Comparison of ENCODE assay signal across 13 cellular contexts in the genomic region with DNA sequence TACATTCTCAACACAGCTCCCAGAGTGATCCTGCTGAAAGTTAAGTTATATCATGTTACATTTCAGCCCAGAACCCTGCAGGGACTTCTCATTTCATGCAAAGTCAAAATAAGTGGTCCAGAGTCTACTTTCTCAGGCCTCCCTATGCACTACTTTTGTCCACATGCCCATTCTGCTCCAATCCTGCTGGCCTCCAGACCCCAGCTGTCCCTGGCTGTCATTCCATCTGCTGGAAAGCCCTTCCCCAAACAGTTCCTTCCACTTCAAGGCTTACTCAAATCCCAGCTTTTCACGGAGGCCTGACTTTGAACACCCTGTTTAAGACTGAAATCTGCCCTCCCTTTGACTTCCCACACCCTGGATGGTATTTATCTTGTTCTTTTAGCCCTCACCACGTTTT.
A peak's percentile ranks its signal among the peaks of the same experiment; 100 is the strongest.
DNase-seq lines count a peak whose midpoint lies in the region; ATAC-seq, FAIRE-seq and TF ChIP-seq lines count a peak whose summit lies in the region.
"Had no signal": no experiment of that assay in that cellular context is flagged by ENCODE, and none has a peak within 500 bp of the region (broad histone marks: within the 10 kb centered on the region; RNA-seq: fewer than 3 reads in every experiment).

No MANE protein-coding gene starts in this region.

- H3K4me2 ChIP-seq in A549 (peak overlapping the region; percentile 56), mammary epithelial cell (ENCODE audit: insufficient read depth, low read depth, low read length) (peak overlapping the region; percentile 78)

- H3K36me3 ChIP-seq in mammary epithelial cell (ENCODE audit: insufficient read depth, low read length) (peaks cover 12% of the 10 kb centered on the region), tibial artery (peaks cover 0 to 14% (median 6%) of the 10 kb centered on the region in 3 donors)

- H4K20me1 ChIP-seq in mammary epithelial cell (ENCODE audit: insufficient read depth, low read length): no peaks in the 10 kb centered on the region

- H3K36me3 Mint-ChIP-seq in nephron progenitor cell (ENCODE audit: low read depth): peaks cover 27% of the 10 kb centered on the region
- H3K36me3 Mint-ChIP-seq: T-cell had no signal

- TF ChIP-seq RAD21 in A549 (conservative IDR thresholded peaks at IDR 0.05 in 1 of 2, IDR thresholded peaks at IDR 0.05 in 1 of 2): no peak

- FAIRE-seq in A549 (lab: Jason Lieb, UNC) (no peak), GM12892 (lab: Jason Lieb, UNC) (no peak)

- CTCF ChIA-PET in A549 (lab: Yijun Ruan, JAX): no interaction called here
- CTCF ChIA-PET in mammary epithelial cell (lab: Charles Lee; ENCODE audit: low non-redundant PET): no interaction called here

- H2AFZ ChIP-seq in mammary epithelial cell (ENCODE audit: low read depth, low read length): no peak overlapping the region

- H3K9me3 Mint-ChIP-seq in nephron progenitor cell: peaks cover 6% of the 10 kb centered on the region
- H3K9me3 Mint-ChIP-seq: T-cell had no signal

- H3K9me3 ChIP-seq in A549 (no peaks in the 10 kb centered on the region), mammary epithelial cell (replicated peaks; ENCODE audit: insufficient read depth, low read length) (no peaks in the 10 kb centered on the region), tibial artery (no peaks in the 10 kb centered on the region)

- no peaks in the 10 kb centered on the region for H3K27me3 Mint-ChIP-seq in nephron progenitor cell (ENCODE audit: low read depth, poor library complexity)
- H3K27me3 Mint-ChIP-seq: T-cell had no signal

- dilution Hi-C loops in mammary epithelial cell (cut with HindIII; ENCODE audit: low sequenced_read_pairs): no loop called here

- no TSS peak for BruUV-seq in mammary epithelial cell (replicated peaks; lab: Mats Ljungman, UMichigan)

- no peak overlapping the region for H3K4me3 ChIP-seq in A549
- no peak overlapping the region for H3K4me3 ChIP-seq in mammary epithelial cell (replicated peaks in 1 of 3; ENCODE audit: insufficient read depth in 1 of 3, low read depth in 2 of 3, low read length in 3 of 3)
- no peak overlapping the region for H3K4me3 ChIP-seq in tibial artery

- POLR2A ChIA-PET in A549 (lab: Yijun Ruan, JAX): no interaction called here

- ATAC-seq in A549: no peak
- no peak for ATAC-seq in GM19035 (IDR thresholded peaks at IDR 0.05; ENCODE audit: unreplicated experiment)
- ATAC-seq: T-cell had no signal

- in situ Hi-C loops in mammary epithelial cell (cut with MboI; ENCODE audit: low sequenced_read_pairs in 2 of 2): no loop called here

- no peak for DNase-seq in A549 (ENCODE audit: low read depth in 1 of 2, low spot score in 1 of 2)
- peak; percentile 66 to 80 for DNase-seq in NCI-H524 (lab: John Stamatoyannopoulos, UW)
- no peak for DNase-seq in mammary epithelial cell
- DNase-seq in nephron progenitor cell: no peak
- DNase-seq in tibial artery: no peak
- no peak for DNase-seq in GM12892 (ENCODE audit: insufficient read length)
- DNase-seq in activated CD4-positive, alpha-beta T cell treated with anti-CD3 and anti-CD28 coated beads, Interleukin-2, amount 50 U/mL, for 4 hours: no peak
- DNase-seq: activated T-cell treated with anti-CD3 and anti-CD28 coated beads, Interleukin-2, amount 50 U/mL, for 48 hours; anterior cingulate cortex; kidney glomerular epithelial cell; stimulated activated CD8-positive, alpha-beta memory T cell treated with anti-CD3 and anti-CD28 coated beads, Interleukin-4, amount 100 ng/mL, for 48 hours; T-cell had no signal

- 25% methylated on average over 2 of the region's 2 CpGs for WGBS in A549 (ENCODE audit: missing lambda C conversion rate)
- WGBS in mammary epithelial cell (ENCODE audit: low coverage, missing lambda C conversion rate): 54% methylated on average over 2 of the region's 2 CpGs

- TF ChIP-seq CTCF in A549 (IDR thresholded peaks at IDR 0.05) (no peak), mammary epithelial cell (conservative IDR thresholded peaks at IDR 0.05 in 1 of 2, IDR thresholded peaks at IDR 0.05 in 1 of 2; ENCODE audit: extremely low read depth in 1 of 2, insufficient read depth in 1 of 2, low read depth in 1 of 2, low read length in 2 of 2) (no peak), nephron progenitor cell (IDR thresholded peaks at IDR 0.05) (no peak), tibial artery (IDR thresholded peaks at IDR 0.05) (no peak)

- peak overlapping the region; percentile 52 for H3K27ac Mint-ChIP-seq in nephron progenitor cell
- H3K27ac Mint-ChIP-seq: T-cell had no signal

- H3K4me1 ChIP-seq in A549: peaks cover 46% of the 10 kb centered on the region
- H3K4me1 ChIP-seq in mammary epithelial cell (ENCODE audit: insufficient read depth, low read length): peaks cover 36% of the 10 kb centered on the region
- peaks cover 0 to 36% (median 6%) of the 10 kb centered on the region in 4 donors for H3K4me1 ChIP-seq in tibial artery

- H3K79me2 ChIP-seq in mammary epithelial cell (ENCODE audit: insufficient read depth, low read length): peaks cover 64% of the 10 kb centered on the region

- no peak for TF ChIP-seq EP300 in A549 (IDR thresholded peaks at IDR 0.05)

- intact Hi-C loops in mammary epithelial cell (cut with micrococcal nuclease) (no loop called here), tibial artery (cut with DNase I; ENCODE audit: low total_unique reads) (no loop called here)

- H3K4me1 Mint-ChIP-seq in nephron progenitor cell: peaks cover 21% of the 10 kb centered on the region
- H3K4me1 Mint-ChIP-seq: T-cell had no signal

- H3K27ac ChIP-seq in A549: peak overlapping the region; percentile 62 to 82; a peak in 5 of 6 replicates
- H3K27ac ChIP-seq in mammary epithelial cell (ENCODE audit: insufficient read depth, low read depth, low read length): peak overlapping the region; percentile 95
- H3K27ac ChIP-seq in tibial artery: peak overlapping the region in 1 of 2 donors; percentile 21

- no peaks in the 10 kb centered on the region for H3K27me3 ChIP-seq in mammary epithelial cell (ENCODE audit: insufficient read depth, low read length)
- no peaks in the 10 kb centered on the region for H3K27me3 ChIP-seq in tibial artery

- TF ChIP-seq POLR2A in A549 (IDR thresholded peaks at IDR 0.05; ENCODE audit: low read length) (no peak), GM12892 (IDR thresholded peaks at IDR 0.05; ENCODE audit: low read depth, low read length) (no peak)

- peak overlapping the region; percentile 21 for H3K9ac ChIP-seq in mammary epithelial cell (ENCODE audit: insufficient read depth, low read length)

- no peak overlapping the region for H3K4me3 Mint-ChIP-seq in nephron progenitor cell
- H3K4me3 Mint-ChIP-seq: T-cell had no signal

TF ChIP-seq in A549, 52 proteins besides CTCF, POLR2A, EP300 and RAD21:
- TF ChIP-seq, protein P1, sequence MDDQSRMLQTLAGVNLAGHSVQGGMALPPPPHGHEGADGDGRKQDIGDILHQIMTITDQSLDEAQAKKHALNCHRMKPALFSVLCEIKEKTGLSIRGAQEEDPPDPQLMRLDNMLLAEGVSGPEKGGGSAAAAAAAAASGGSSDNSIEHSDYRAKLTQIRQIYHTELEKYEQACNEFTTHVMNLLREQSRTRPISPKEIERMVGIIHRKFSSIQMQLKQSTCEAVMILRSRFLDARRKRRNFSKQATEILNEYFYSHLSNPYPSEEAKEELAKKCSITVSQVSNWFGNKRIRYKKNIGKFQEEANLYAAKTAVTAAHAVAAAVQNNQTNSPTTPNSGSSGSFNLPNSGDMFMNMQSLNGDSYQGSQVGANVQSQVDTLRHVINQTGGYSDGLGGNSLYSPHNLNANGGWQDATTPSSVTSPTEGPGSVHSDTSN (IDR thresholded peaks at IDR 0.05): no peak
- TF ChIP-seq CBX2 (IDR thresholded peaks at IDR 0.05; ENCODE audit: borderline replicate concordance, low read depth): no peak
- no peak for TF ChIP-seq EHMT2 (IDR thresholded peaks at IDR 0.05; ENCODE audit: low read depth)
TF ChIP-seq in A549: peak in this region for 0.

Comparison
In these comparisons a context has a peak if more than half of its experiments do, and no peak if none do; other contexts are left out.
1. DNase-seq: peak in NCI-H524 (2 of 2); none in A549 (0 of 2), mammary epithelial cell (single experiment), nephron progenitor cell (single experiment), tibial artery (0 of 2), GM12892 (single experiment) and activated CD4-positive, alpha-beta T cell treated with anti-CD3 and anti-CD28 coated beads, Interleukin-2, amount 50 U/mL, for 4 hours (0 of 2).